1 cellular context compared by ENCODE assay signal in genomic region chr2:237966565-237967462, GRCh38.
A peak's percentile ranks its signal among the peaks of the same experiment; 100 is the strongest.
TF ChIP-seq lines count a peak whose summit lies in the region.

Gene UBE2F, plus strand, starts transcription at chr2:237967014. Its CDS starts 6,094 bp downstream, at chr2:237973108.

TF ChIP-seq in HEK293, 187 proteins besides CTCF, POLR2A, EP300 and RAD21 (continued from another document and continues in another):
- TF ChIP-seq ZNF140 (tag by site-specific recombination; IDR thresholded peaks at IDR 0.05) (no peak), ZNF626 (tag by site-specific recombination; IDR thresholded peaks at IDR 0.05) (no peak), ZNF514 (tag by site-specific recombination; IDR thresholded peaks at IDR 0.05) (no peak), REPIN1 (tag by site-specific recombination; IDR thresholded peaks at IDR 0.05; ENCODE audit: low read depth) (no peak), ZNF341 (tag by site-specific recombination; IDR thresholded peaks at IDR 0.05; ENCODE audit: low read depth) (no peak), ZNF610 (tag by site-specific recombination; IDR thresholded peaks at IDR 0.05; ENCODE audit: borderline replicate concordance) (no peak), KLF8 (tag by site-specific recombination; IDR thresholded peaks at IDR 0.05) (peak; percentile 73; the same call in 1 of the 2 replicates), ZNF548 (tag by site-specific recombination; IDR thresholded peaks at IDR 0.05) (no peak), ZEB2 (tag by site-specific recombination; IDR thresholded peaks at IDR 0.05) (peak; percentile 76), ZNF416 (tag by site-specific recombination; IDR thresholded peaks at IDR 0.05) (no peak), ZNF48 (tag by site-specific recombination; IDR thresholded peaks at IDR 0.05) (no peak), ZNF404 (tag by site-specific recombination; IDR thresholded peaks at IDR 0.05) (no peak), ZFP3 (tag by site-specific recombination; IDR thresholded peaks at IDR 0.05; ENCODE audit: low read depth) (no peak), ZNF433 (tag by site-specific recombination; IDR thresholded peaks at IDR 0.05; ENCODE audit: low read depth) (no peak), OSR2 (tag by site-specific recombination; IDR thresholded peaks at IDR 0.05) (no peak), BCL11B (tag by site-specific recombination; IDR thresholded peaks at IDR 0.05; ENCODE audit: low read depth) (no peak), SETDB1 (IDR thresholded peaks at IDR 0.05; ENCODE audit: insufficient read length, low read length) (no peak), ZNF549 (tag by site-specific recombination; IDR thresholded peaks at IDR 0.05) (no peak), ZNF18 (tag by site-specific recombination; IDR thresholded peaks at IDR 0.05) (no peak), ZNF843 (tag by site-specific recombination; IDR thresholded peaks at IDR 0.05) (0 out of 2 replicates have a peak, but pooled peaks have one; percentile 30), ZNF146 (tag by site-specific recombination; IDR thresholded peaks at IDR 0.05) (no peak), ZBTB49 (tag by site-specific recombination; IDR thresholded peaks at IDR 0.05; ENCODE audit: low read depth) (no peak), ZNF654 (tag by site-specific recombination; IDR thresholded peaks at IDR 0.05; ENCODE audit: low read depth) (no peak), ZNF16 (tag by site-specific recombination; IDR thresholded peaks at IDR 0.05; ENCODE audit: low read depth) (no peak), ZNF274 (IDR thresholded peaks at IDR 0.05; ENCODE audit: low read length) (no peak), ZNF274 (tag by site-specific recombination; IDR thresholded peaks at IDR 0.05; ENCODE audit: borderline replicate concordance) (no peak), ZNF114 (tag by site-specific recombination; IDR thresholded peaks at IDR 0.05) (no peak), ZNF658 (tag by site-specific recombination; IDR thresholded peaks at IDR 0.05) (no peak), ELK4 (IDR thresholded peaks at IDR 0.05; ENCODE audit: borderline replicate concordance, low read depth, low read length) (no peak; the same call in 1 of the 2 replicates), ZNF133 (tag by site-specific recombination; IDR thresholded peaks at IDR 0.05) (no peak), ZNF398 (tag by site-specific recombination; IDR thresholded peaks at IDR 0.05) (no peak), ZNF768 (tag by site-specific recombination; IDR thresholded peaks at IDR 0.05) (no peak), SCRT1 (tag by site-specific recombination; IDR thresholded peaks at IDR 0.05; ENCODE audit: borderline replicate concordance) (no peak), ZNF530 (tag by site-specific recombination; IDR thresholded peaks at IDR 0.05; ENCODE audit: low read depth) (no peak), ATF2 (tag by site-specific recombination; IDR thresholded peaks at IDR 0.05; ENCODE audit: low read depth) (no peak), ZNF26 (tag by site-specific recombination; IDR thresholded peaks at IDR 0.05) (no peak), ZNF777 (tag by site-specific recombination; IDR thresholded peaks at IDR 0.05; ENCODE audit: borderline replicate concordance) (no peak), ZNF645 (tag by site-specific recombination; IDR thresholded peaks at IDR 0.05) (no peak), MZF1 (tag by site-specific recombination; IDR thresholded peaks at IDR 0.05; ENCODE audit: borderline replicate concordance) (no peak), GLI2 (tag by site-specific recombination; IDR thresholded peaks at IDR 0.05; ENCODE audit: borderline replicate concordance, low read depth) (no peak; the same call in 1 of the 2 replicates), ZFP69B (tag by site-specific recombination; IDR thresholded peaks at IDR 0.05) (0 out of 2 replicates have a peak, but pooled peaks have one; percentile 40), SP3 (tag by site-specific recombination; IDR thresholded peaks at IDR 0.05) (peak; percentile 79), ZBTB44 (tag by site-specific recombination; IDR thresholded peaks at IDR 0.05) (peak; percentile 74), ZNF24 (tag by site-specific recombination; IDR thresholded peaks at IDR 0.05) (no peak), ZNF560 (tag by site-specific recombination; IDR thresholded peaks at IDR 0.05; ENCODE audit: borderline replicate concordance) (no peak), ZNF37A (tag by site-specific recombination; IDR thresholded peaks at IDR 0.05) (no peak), ZSCAN23 (tag by site-specific recombination; IDR thresholded peaks at IDR 0.05) (no peak), ZFP41 (tag by site-specific recombination; IDR thresholded peaks at IDR 0.05; ENCODE audit: borderline replicate concordance) (no peak), KLF17 (tag by site-specific recombination; IDR thresholded peaks at IDR 0.05) (peak; percentile 70), GFI1B (tag by site-specific recombination; IDR thresholded peaks at IDR 0.05) (no peak), REST (tag by site-specific recombination; IDR thresholded peaks at IDR 0.05) (peak; percentile 61), ZNF423 (tag by site-specific recombination; IDR thresholded peaks at IDR 0.05) (no peak)
